ENCODE assay signal across 13 cellular contexts in genomic region chr13:113106666-113107065, GRCh38. TPM values are rescaled to one million over a fixed set of nuclear protein-coding genes. Genes with fewer than 3 reads are reported as not detected.
"Had no signal": no experiment of that assay in that cellular context is flagged by ENCODE, and none has a peak within 500 bp of the region (broad histone marks: within the 10 kb centered on the region; RNA-seq: fewer than 3 reads in every experiment).

No MANE protein-coding gene starts in this region.

- DNase-seq: activated CD4-positive, CD25-positive, alpha-beta regulatory T cell; activated naive CD4-positive, alpha-beta T cell treated with anti-CD3 and anti-CD28 coated beads for 36 hours; colonic mucosa; hypothalamus; mesenchymal stem cell; stimulated activated naive B cell treated with anti-CD40 and anti-IgM and Interleukin-4, amounts not matched to agents 10 μg/mL and 1 μg/mL and 100 μg/mL, for 72 hours had no signal

- H3K27ac Mint-ChIP-seq: activated naive CD4-positive, alpha-beta T cell treated with anti-CD3 and anti-CD28 coated beads for 36 hours; naive thymus-derived CD8-positive, alpha-beta T cell; T-helper 2 cell treated with Interferon-gamma antibody and Interleukin-4, amounts not matched to agents 5 μg/mL and 100 μg/mL, for 36 hours had no signal

- H3K4me3 Mint-ChIP-seq: activated naive CD4-positive, alpha-beta T cell treated with anti-CD3 and anti-CD28 coated beads for 36 hours; stimulated activated naive B cell treated with anti-CD40 and anti-IgM and Interleukin-4, amounts not matched to agents 10 μg/mL and 1 μg/mL and 100 μg/mL, for 72 hours; T-helper 2 cell treated with Interferon-gamma antibody and Interleukin-4, amounts not matched to agents 5 μg/mL and 100 μg/mL, for 36 hours had no signal

- H3K36me3 Mint-ChIP-seq: naive thymus-derived CD8-positive, alpha-beta T cell; stimulated activated naive B cell treated with anti-CD40 and anti-IgM and Interleukin-4, amounts not matched to agents 10 μg/mL and 1 μg/mL and 100 μg/mL, for 72 hours had no signal

- ATAC-seq: naive thymus-derived CD8-positive, alpha-beta T cell; stimulated activated naive B cell treated with anti-CD40 and anti-IgM and Interleukin-4, amounts not matched to agents 10 μg/mL and 1 μg/mL and 100 μg/mL, for 72 hours had no signal

- H3K9me3 Mint-ChIP-seq: activated naive CD4-positive, alpha-beta T cell treated with anti-CD3 and anti-CD28 coated beads for 36 hours; naive thymus-derived CD8-positive, alpha-beta T cell; stimulated activated naive B cell treated with anti-CD40 and anti-IgM and Interleukin-4, amounts not matched to agents 10 μg/mL and 1 μg/mL and 100 μg/mL, for 72 hours; T-helper 2 cell treated with Interferon-gamma antibody and Interleukin-4, amounts not matched to agents 5 μg/mL and 100 μg/mL, for 36 hours had no signal

RNA-seq across cellular contexts. Expression of gene F10, which starts 15.9 kb away (rescaled TPM):
- total RNA-seq: activated naive CD4-positive, alpha-beta T cell treated with anti-CD3 and anti-CD28 coated beads for 36 hours; naive thymus-derived CD8-positive, alpha-beta T cell had no signal

RNA-seq across cellular contexts. Expression of gene PROZ, which starts 51.8 kb away (rescaled TPM):
- total RNA-seq: activated naive CD4-positive, alpha-beta T cell treated with anti-CD3 and anti-CD28 coated beads for 36 hours; colonic mucosa; esophagus muscularis mucosa; kidney epithelial cell; mucosa of gallbladder; naive thymus-derived CD8-positive, alpha-beta T cell; renal cortical epithelial cell; upper lobe of left lung had no signal
